2 cellular contexts compared by ENCODE assay signal in the genomic region with DNA sequence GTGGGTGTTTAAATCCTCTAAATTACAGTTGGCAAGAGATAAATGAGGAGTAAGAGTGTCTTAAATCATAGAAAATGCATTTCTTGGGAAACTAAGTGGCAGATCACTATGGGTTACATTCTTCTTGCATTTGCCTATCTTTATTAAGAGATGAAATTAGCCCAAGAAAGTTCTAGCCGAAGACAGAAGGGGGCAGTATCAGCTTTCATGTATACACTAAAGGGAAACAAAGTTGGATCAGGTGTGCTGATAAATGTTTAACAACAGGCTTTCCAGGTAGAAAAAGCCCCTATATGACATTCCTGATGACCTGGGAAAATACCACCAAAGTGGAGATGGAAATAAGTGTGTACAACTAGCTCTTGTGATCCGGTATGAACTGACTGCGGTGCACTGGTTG.
TF ChIP-seq lines count a peak whose summit lies in the region.

No MANE protein-coding gene starts in this region.

TF ChIP-seq in SK-N-SH, 30 proteins besides CTCF, POLR2A, EP300 and RAD21 (continued from another document):
- TF ChIP-seq, protein P1, sequence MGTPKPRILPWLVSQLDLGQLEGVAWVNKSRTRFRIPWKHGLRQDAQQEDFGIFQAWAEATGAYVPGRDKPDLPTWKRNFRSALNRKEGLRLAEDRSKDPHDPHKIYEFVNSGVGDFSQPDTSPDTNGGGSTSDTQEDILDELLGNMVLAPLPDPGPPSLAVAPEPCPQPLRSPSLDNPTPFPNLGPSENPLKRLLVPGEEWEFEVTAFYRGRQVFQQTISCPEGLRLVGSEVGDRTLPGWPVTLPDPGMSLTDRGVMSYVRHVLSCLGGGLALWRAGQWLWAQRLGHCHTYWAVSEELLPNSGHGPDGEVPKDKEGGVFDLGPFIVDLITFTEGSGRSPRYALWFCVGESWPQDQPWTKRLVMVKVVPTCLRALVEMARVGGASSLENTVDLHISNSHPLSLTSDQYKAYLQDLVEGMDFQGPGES (IDR thresholded peaks at IDR 0.05; ENCODE audit: low read depth, low read length): no peak
- no peak for TF ChIP-seq GABPA (IDR thresholded peaks at IDR 0.05; ENCODE audit: low read depth)
- no peak for TF ChIP-seq GATA2 (CRISPR knock-in tag; IDR thresholded peaks at IDR 0.05)
- TF ChIP-seq, protein P2, sequence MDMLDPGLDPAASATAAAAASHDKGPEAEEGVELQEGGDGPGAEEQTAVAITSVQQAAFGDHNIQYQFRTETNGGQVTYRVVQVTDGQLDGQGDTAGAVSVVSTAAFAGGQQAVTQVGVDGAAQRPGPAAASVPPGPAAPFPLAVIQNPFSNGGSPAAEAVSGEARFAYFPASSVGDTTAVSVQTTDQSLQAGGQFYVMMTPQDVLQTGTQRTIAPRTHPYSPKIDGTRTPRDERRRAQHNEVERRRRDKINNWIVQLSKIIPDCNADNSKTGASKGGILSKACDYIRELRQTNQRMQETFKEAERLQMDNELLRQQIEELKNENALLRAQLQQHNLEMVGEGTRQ (IDR thresholded peaks at IDR 0.05; ENCODE audit: borderline replicate concordance, low read depth, low read length): no peak
- TF ChIP-seq, protein P3, sequence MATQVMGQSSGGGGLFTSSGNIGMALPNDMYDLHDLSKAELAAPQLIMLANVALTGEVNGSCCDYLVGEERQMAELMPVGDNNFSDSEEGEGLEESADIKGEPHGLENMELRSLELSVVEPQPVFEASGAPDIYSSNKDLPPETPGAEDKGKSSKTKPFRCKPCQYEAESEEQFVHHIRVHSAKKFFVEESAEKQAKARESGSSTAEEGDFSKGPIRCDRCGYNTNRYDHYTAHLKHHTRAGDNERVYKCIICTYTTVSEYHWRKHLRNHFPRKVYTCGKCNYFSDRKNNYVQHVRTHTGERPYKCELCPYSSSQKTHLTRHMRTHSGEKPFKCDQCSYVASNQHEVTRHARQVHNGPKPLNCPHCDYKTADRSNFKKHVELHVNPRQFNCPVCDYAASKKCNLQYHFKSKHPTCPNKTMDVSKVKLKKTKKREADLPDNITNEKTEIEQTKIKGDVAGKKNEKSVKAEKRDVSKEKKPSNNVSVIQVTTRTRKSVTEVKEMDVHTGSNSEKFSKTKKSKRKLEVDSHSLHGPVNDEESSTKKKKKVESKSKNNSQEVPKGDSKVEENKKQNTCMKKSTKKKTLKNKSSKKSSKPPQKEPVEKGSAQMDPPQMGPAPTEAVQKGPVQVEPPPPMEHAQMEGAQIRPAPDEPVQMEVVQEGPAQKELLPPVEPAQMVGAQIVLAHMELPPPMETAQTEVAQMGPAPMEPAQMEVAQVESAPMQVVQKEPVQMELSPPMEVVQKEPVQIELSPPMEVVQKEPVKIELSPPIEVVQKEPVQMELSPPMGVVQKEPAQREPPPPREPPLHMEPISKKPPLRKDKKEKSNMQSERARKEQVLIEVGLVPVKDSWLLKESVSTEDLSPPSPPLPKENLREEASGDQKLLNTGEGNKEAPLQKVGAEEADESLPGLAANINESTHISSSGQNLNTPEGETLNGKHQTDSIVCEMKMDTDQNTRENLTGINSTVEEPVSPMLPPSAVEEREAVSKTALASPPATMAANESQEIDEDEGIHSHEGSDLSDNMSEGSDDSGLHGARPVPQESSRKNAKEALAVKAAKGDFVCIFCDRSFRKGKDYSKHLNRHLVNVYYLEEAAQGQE (IDR thresholded peaks at IDR 0.05; ENCODE audit: low read depth, low read length): no peak
- no peak for TF ChIP-seq JUND (IDR thresholded peaks at IDR 0.05)
- TF ChIP-seq, protein P4, sequence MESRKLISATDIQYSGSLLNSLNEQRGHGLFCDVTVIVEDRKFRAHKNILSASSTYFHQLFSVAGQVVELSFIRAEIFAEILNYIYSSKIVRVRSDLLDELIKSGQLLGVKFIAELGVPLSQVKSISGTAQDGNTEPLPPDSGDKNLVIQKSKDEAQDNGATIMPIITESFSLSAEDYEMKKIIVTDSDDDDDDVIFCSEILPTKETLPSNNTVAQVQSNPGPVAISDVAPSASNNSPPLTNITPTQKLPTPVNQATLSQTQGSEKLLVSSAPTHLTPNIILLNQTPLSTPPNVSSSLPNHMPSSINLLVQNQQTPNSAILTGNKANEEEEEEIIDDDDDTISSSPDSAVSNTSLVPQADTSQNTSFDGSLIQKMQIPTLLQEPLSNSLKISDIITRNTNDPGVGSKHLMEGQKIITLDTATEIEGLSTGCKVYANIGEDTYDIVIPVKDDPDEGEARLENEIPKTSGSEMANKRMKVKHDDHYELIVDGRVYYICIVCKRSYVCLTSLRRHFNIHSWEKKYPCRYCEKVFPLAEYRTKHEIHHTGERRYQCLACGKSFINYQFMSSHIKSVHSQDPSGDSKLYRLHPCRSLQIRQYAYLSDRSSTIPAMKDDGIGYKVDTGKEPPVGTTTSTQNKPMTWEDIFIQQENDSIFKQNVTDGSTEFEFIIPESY (IDR thresholded peaks at IDR 0.05; ENCODE audit: borderline replicate concordance, low read depth): no peak
TF ChIP-seq in SK-N-SH: peak in this region for 0.

TF ChIP-seq in SK-N-SH treated with all-trans-retinoic acid at 6 μM for 48 hours, 23 proteins besides CTCF, POLR2A, EP300 and RAD21 (continued from another document):
- TF ChIP-seq, protein P5, sequence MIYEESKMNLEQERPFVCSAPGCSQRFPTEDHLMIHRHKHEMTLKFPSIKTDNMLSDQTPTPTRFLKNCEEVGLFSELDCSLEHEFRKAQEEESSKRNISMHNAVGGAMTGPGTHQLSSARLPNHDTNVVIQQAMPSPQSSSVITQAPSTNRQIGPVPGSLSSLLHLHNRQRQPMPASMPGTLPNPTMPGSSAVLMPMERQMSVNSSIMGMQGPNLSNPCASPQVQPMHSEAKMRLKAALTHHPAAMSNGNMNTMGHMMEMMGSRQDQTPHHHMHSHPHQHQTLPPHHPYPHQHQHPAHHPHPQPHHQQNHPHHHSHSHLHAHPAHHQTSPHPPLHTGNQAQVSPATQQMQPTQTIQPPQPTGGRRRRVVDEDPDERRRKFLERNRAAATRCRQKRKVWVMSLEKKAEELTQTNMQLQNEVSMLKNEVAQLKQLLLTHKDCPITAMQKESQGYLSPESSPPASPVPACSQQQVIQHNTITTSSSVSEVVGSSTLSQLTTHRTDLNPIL (CRISPR knock-in tag; IDR thresholded peaks at IDR 0.05; ENCODE audit: low read depth): no peak
- TF ChIP-seq SNAI2 (CRISPR knock-in tag; IDR thresholded peaks at IDR 0.05): no peak
- TF ChIP-seq, protein P6, sequence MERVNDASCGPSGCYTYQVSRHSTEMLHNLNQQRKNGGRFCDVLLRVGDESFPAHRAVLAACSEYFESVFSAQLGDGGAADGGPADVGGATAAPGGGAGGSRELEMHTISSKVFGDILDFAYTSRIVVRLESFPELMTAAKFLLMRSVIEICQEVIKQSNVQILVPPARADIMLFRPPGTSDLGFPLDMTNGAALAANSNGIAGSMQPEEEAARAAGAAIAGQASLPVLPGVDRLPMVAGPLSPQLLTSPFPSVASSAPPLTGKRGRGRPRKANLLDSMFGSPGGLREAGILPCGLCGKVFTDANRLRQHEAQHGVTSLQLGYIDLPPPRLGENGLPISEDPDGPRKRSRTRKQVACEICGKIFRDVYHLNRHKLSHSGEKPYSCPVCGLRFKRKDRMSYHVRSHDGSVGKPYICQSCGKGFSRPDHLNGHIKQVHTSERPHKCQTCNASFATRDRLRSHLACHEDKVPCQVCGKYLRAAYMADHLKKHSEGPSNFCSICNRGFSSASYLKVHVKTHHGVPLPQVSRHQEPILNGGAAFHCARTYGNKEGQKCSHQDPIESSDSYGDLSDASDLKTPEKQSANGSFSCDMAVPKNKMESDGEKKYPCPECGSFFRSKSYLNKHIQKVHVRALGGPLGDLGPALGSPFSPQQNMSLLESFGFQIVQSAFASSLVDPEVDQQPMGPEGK (CRISPR knock-in tag; IDR thresholded peaks at IDR 0.05; ENCODE audit: borderline replicate concordance): no peak
- TF ChIP-seq ISL1 (CRISPR knock-in tag; IDR thresholded peaks at IDR 0.05): no peak
